Comparison of ENCODE assay signal across 8 cellular contexts in genomic region chr22:29470159-29470855, GRCh38. TPM values are rescaled to one million over a fixed set of nuclear protein-coding genes. Genes with fewer than 3 reads are reported as not detected.
DNase-seq lines count a peak whose midpoint lies in the region; ATAC-seq, FAIRE-seq and TF ChIP-seq lines count a peak whose summit lies in the region.

No MANE protein-coding gene starts in this region.

- TF ChIP-seq CTCF in D721Med (IDR thresholded peaks at IDR 0.05; ENCODE audit: insufficient read depth, missing control alignments) (peak; percentile 36), IMR-90 (conservative IDR thresholded peaks at IDR 0.05; ENCODE audit: low read depth, low read length) (peak; percentile 74), astrocyte of the spinal cord (IDR thresholded peaks at IDR 0.05; ENCODE audit: low read depth, low read length) (peak; percentile 88)

- ATAC-seq in IMR-90 (ENCODE audit: low read depth) = peak; percentile 71
- ATAC-seq in GM21423 (IDR thresholded peaks at IDR 0.05; ENCODE audit: unreplicated experiment) = no peak

- no peak overlapping the region for H2BK5ac ChIP-seq in IMR-90 (ENCODE audit: low read depth, low read length, poor library complexity, severe bottlenecking)

- no peaks in the 10 kb centered on the region for H3K79me1 ChIP-seq in IMR-90 (ENCODE audit: low read depth in 1 of 2, low read length in 2 of 2)

- H2BK120ac ChIP-seq in IMR-90 (ENCODE audit: low read depth, low read length) = no peak overlapping the region

- TF ChIP-seq RAD21 in IMR-90 (IDR thresholded peaks at IDR 0.05; ENCODE audit: low read length) = peak; percentile 49

- no peaks in the 10 kb centered on the region for H3K9me3 ChIP-seq in IMR-90 (ENCODE audit: control insufficient read depth, insufficient read depth, low read length)

- H2AK5ac ChIP-seq in IMR-90 (ENCODE audit: low read depth, low read length) = no peak overlapping the region

- H3K18ac ChIP-seq in IMR-90 (ENCODE audit: low read depth, low read length) = no peak overlapping the region

- H3K14ac ChIP-seq in IMR-90 (replicated peaks; ENCODE audit: low read depth, low read length) = no peak overlapping the region

- BruUV-seq in IMR-90 (replicated peaks; lab: Mats Ljungman, UMichigan) = no TSS peak

- intact Hi-C loops in IMR-90 (cut with micrococcal nuclease) = no loop called here

- POLR2A ChIA-PET in IMR-90 (lab: Charles Lee; ENCODE audit: unreplicated experiment) = no interaction called here

- H2AFZ ChIP-seq in IMR-90 (replicated peaks; ENCODE audit: low read length, poor library complexity) = peak overlapping the region; percentile 87

- no peak overlapping the region for H3K27ac ChIP-seq in IMR-90 (ENCODE audit: insufficient read depth, low read length)

- no peak for FAIRE-seq in D721Med (lab: Jason Lieb, UNC)

- H3K4me3 ChIP-seq in IMR-90 (ENCODE audit: insufficient read depth, low read depth, low read length) (peak overlapping the region; percentile 37), astrocyte of the spinal cord (ENCODE audit: low read depth, low read length) (peak overlapping the region; percentile 23)

- no peak overlapping the region for H2BK20ac ChIP-seq in IMR-90 (ENCODE audit: low read depth, low read length)

- dilution Hi-C loops in IMR-90 (cut with HindIII; ENCODE audit: low sequenced_read_pairs, unreplicated experiment) = no loop called here

- H2AK9ac ChIP-seq in IMR-90 (replicated peaks; ENCODE audit: low read depth, low read length, poor library complexity) = no peak overlapping the region

- H4K20me1 ChIP-seq in IMR-90 (ENCODE audit: insufficient read depth, low read length) = no peaks in the 10 kb centered on the region

- H3K4ac ChIP-seq in IMR-90 (ENCODE audit: low read depth, low read length) = no peak overlapping the region

- no peak for TF ChIP-seq POLR2A in IMR-90 (IDR thresholded peaks at IDR 0.05; ENCODE audit: low read depth, low read length)

- peaks cover 44% of the 10 kb centered on the region for H3K27me3 ChIP-seq in IMR-90 (ENCODE audit: control insufficient read depth, insufficient read depth, low read length)

- H3K4me2 ChIP-seq in IMR-90 (ENCODE audit: low read depth, low read length) = peak overlapping the region; percentile 70

- H3K4me1 ChIP-seq in IMR-90 (ENCODE audit: control insufficient read depth, insufficient read depth, low read length) = no peaks in the 10 kb centered on the region; the same call in 1 of the 2 replicates

- no peak overlapping the region for H3K9ac ChIP-seq in IMR-90 (ENCODE audit: low read depth, low read length)

- no peak overlapping the region for H3K23ac ChIP-seq in IMR-90 (ENCODE audit: low read depth, low read length)

- no peak overlapping the region for H3K56ac ChIP-seq in IMR-90 (ENCODE audit: extremely low read depth, insufficient read depth, low read length)

- DNase-seq in D721Med (ENCODE audit: insufficient read length, low spot score) (no peak), IMR-90 (peak; percentile 24), T-helper 22 cell (ENCODE audit: low read depth) (peak; percentile 38), astrocyte of the spinal cord (ENCODE audit: low read depth, low spot score) (peak; percentile 41), iPS-NIHi11 (ENCODE audit: low spot score) (peak; percentile 95), H4 (ENCODE audit: low spot score) (no peak)
- peak; percentile 58 to 81 (median 74) for DNase-seq in stimulated activated CD4-positive, alpha-beta T cell treated with anti-CD3 and anti-CD28 coated beads, Interleukin-12 subunit alpha, Interleukin-12 subunit beta, amount 100 ng/mL, for 48 hours (ENCODE audit: low read depth in 2 of 3, low spot score in 1 of 3)

- CTCF ChIA-PET in IMR-90 (lab: Yijun Ruan, JAX) = interaction anchor here (0.6 to 1.3 kb wide), 4 partner anchors 13 to 142 kb away, joined by 3 to 4 read pairs (median 3); no protein-coding TSS in a partner anchor

- no peaks in the 10 kb centered on the region for H3K9me1 ChIP-seq in IMR-90 (ENCODE audit: insufficient read depth, low read length)

- H2BK15ac ChIP-seq in IMR-90 (ENCODE audit: low read depth, low read length) = no peak overlapping the region

- in situ Hi-C loops in IMR-90 (cut with MboI; ENCODE audit: low sequenced_read_pairs) = no loop called here
- in situ Hi-C loops in astrocyte of the spinal cord (cut with HindIII; ENCODE audit: low sequenced_read_pairs) = no loop called here

- no peak overlapping the region for H4K5ac ChIP-seq in IMR-90 (ENCODE audit: low read depth, low read length)

- H4K91ac ChIP-seq in IMR-90 (ENCODE audit: insufficient read depth, low read depth, low read length) = no peak overlapping the region

- H3K36me3 ChIP-seq in IMR-90 (ENCODE audit: control insufficient read depth, insufficient read depth, low read length) = no peaks in the 10 kb centered on the region

- WGBS in IMR-90 (ENCODE audit: extremely low coverage in 2 of 2, insufficient read length in 1 of 2), 2 experiments = 15% methylated on average over 28 of the region's 54 CpGs; no CpG with 5 or more reads in 1 of the 2 experiments

- H4K8ac ChIP-seq in IMR-90 (ENCODE audit: low read depth in 2 of 2, low read length in 2 of 2) = no peak overlapping the region

TF ChIP-seq in IMR-90, 13 proteins besides CTCF, POLR2A, EP300 and RAD21:
- TF ChIP-seq MAFK (IDR thresholded peaks at IDR 0.05; ENCODE audit: low read depth, low read length) = no peak
- TF ChIP-seq MXI1 (IDR thresholded peaks at IDR 0.05; ENCODE audit: borderline replicate concordance, low read depth, low read length) = no peak
- TF ChIP-seq FOS (IDR thresholded peaks at IDR 0.05; ENCODE audit: low read depth, low read length) = no peak
- no peak for TF ChIP-seq CEBPB (IDR thresholded peaks at IDR 0.05; ENCODE audit: low read depth, low read length)
- TF ChIP-seq NFE2L2 (IDR thresholded peaks at IDR 0.05; ENCODE audit: low read depth, low read length) = no peak
- no peak for TF ChIP-seq RCOR1 (IDR thresholded peaks at IDR 0.05; ENCODE audit: insufficient replicate concordance, low read length)
- no peak for TF ChIP-seq MAZ (IDR thresholded peaks at IDR 0.05; ENCODE audit: borderline replicate concordance, low read depth, low read length)
- TF ChIP-seq ELK1 (IDR thresholded peaks at IDR 0.05; ENCODE audit: borderline replicate concordance, low read depth, low read length) = no peak
- TF ChIP-seq SMC3 (IDR thresholded peaks at IDR 0.05; ENCODE audit: low read depth, low read length) = no peak
- no peak for TF ChIP-seq RFX5 (IDR thresholded peaks at IDR 0.05; ENCODE audit: low read depth, low read length)
- TF ChIP-seq USF2 (IDR thresholded peaks at IDR 0.05; ENCODE audit: low read depth, low read length) = no peak
- no peak for TF ChIP-seq CHD1 (IDR thresholded peaks at IDR 0.05; ENCODE audit: low read depth, low read length)
- TF ChIP-seq BHLHE40 (IDR thresholded peaks at IDR 0.05; ENCODE audit: low read depth, low read length) = no peak

RNA-seq across cellular contexts. Expression of gene NEFH, which starts 9.7 kb away (rescaled TPM):
- 1.3 and 1.7 TPM in 2 replicates for total RNA-seq in IMR-90 (2012; rRNA removed)
- polyA plus RNA-seq in IMR-90 (2012; rRNA removed) = 2.7 and 2.9 TPM in 2 replicates
- polyA plus RNA-seq in IMR-90 (2012; cell fraction: cytosol; rRNA removed) = 1.0 and 1.3 TPM in 2 replicates
- polyA plus RNA-seq in IMR-90 (2012; cell fraction: nucleus; rRNA removed; ENCODE audit: low replicate concordance) = 0.35 and 0.55 TPM in 2 replicates
- total RNA-seq in H4 (2014; rRNA removed; shearing (Covaris generic)) = not detected in 2 replicates

RNA-seq across cellular contexts. Expression of gene RFPL1, which starts 31.9 kb away (rescaled TPM):
- not detected in 2 replicates for total RNA-seq in IMR-90 (2012; rRNA removed)
- polyA plus RNA-seq in IMR-90 (2012; rRNA removed) = not detected in 2 replicates
- polyA plus RNA-seq in IMR-90 (2012; cell fraction: cytosol; rRNA removed) = not detected in 2 replicates
- polyA plus RNA-seq in IMR-90 (2012; cell fraction: nucleus; rRNA removed; ENCODE audit: low replicate concordance) = not detected in 2 replicates
- 0.08 TPM in 1 of 2 replicates, not detected in the other for total RNA-seq in H4 (2014; rRNA removed; shearing (Covaris generic))

Comparison
In these comparisons a context has a peak if more than half of its experiments do, and no peak if none do; other contexts are left out.
1. DNase-seq: peak in IMR-90 (single experiment), T-helper 22 cell (single experiment), astrocyte of the spinal cord (single experiment), iPS-NIHi11 (single experiment) and stimulated activated CD4-positive, alpha-beta T cell treated with anti-CD3 and anti-CD28 coated beads, Interleukin-12 subunit alpha, Interleukin-12 subunit beta, amount 100 ng/mL, for 48 hours (3 of 3); none in D721Med (single experiment) and H4 (single experiment).
2. CTCF ChIP-seq: peak in every context shown above with its lines; median percentile 88 in astrocyte of the spinal cord; 74 in IMR-90; 36 in D721Med.